Comparison of ENCODE assay signal across 13 cellular contexts in the genomic region with DNA sequence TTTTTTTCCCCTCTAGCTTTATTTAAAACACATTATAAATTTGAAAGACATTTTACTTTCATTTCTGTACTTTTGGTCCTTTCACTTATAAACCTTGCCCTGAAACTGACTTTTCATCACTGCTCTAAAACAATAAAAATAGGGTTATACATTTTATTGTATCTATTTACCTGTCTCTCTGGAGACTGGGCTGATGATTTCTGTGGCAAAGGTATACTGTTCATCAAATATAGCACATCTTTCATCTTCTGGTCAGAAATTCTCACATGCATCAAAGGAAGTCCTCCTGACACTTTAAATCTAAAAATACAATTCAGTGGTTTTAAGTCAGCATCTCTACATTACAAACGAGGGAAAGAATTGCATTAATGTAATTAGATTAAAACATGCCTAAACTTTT.
DNase-seq lines count a peak whose midpoint lies in the region; ATAC-seq, FAIRE-seq and TF ChIP-seq lines count a peak whose summit lies in the region.
"Had no signal": no experiment of that assay in that cellular context is flagged by ENCODE, and none has a peak within 500 bp of the region (broad histone marks: within the 10 kb centered on the region; RNA-seq: fewer than 3 reads in every experiment).

No MANE protein-coding gene starts in this region.

- no peak for ATAC-seq in activated CD8-positive, alpha-beta memory T cell treated with anti-CD3 and anti-CD28 coated beads, Interleukin-2, amount 10 ng/mL, durations not matched to agents 7 days and 5 days
- ATAC-seq in HG02938 (IDR thresholded peaks at IDR 0.05; ENCODE audit: unreplicated experiment): no peak
- ATAC-seq: HepG2 had no signal

- no peaks in the 10 kb centered on the region for H3K9me3 Mint-ChIP-seq in activated CD8-positive, alpha-beta memory T cell treated with anti-CD3 and anti-CD28 coated beads, Interleukin-2, amount 10 ng/mL, durations not matched to agents 7 days and 5 days (ENCODE audit: low read depth)
- no peaks in the 10 kb centered on the region for H3K9me3 Mint-ChIP-seq in immature natural killer cell

- peaks cover 3 to 11% of the 10 kb centered on the region in 2 donors for H3K36me3 ChIP-seq in small intestine (ENCODE audit: control insufficient read depth in 2 of 2, insufficient read depth in 2 of 2, low read length in 2 of 2)

- no peaks in the 10 kb centered on the region for H3K4me1 ChIP-seq in small intestine (ENCODE audit: control insufficient read depth in 2 of 2, insufficient read depth in 1 of 2, low read depth in 1 of 2, low read length in 1 of 2)

- peaks cover 46% of the 10 kb centered on the region for H3K36me3 Mint-ChIP-seq in activated CD8-positive, alpha-beta memory T cell treated with anti-CD3 and anti-CD28 coated beads, Interleukin-2, amount 10 ng/mL, durations not matched to agents 7 days and 5 days
- H3K36me3 Mint-ChIP-seq in immature natural killer cell: peaks cover 20 to 38% (median 23%) of the 10 kb centered on the region in 3 donors

- FAIRE-seq in D721Med (lab: Jason Lieb, UNC) (peak; percentile 51), small intestine (lab: Jason Lieb, UNC) (peak; percentile 53)
- FAIRE-seq: HepG2 had no signal

- H3K27me3 ChIP-seq in small intestine (ENCODE audit: control insufficient read depth in 2 of 2, insufficient read depth in 2 of 2, low read length in 2 of 2): no peaks in the 10 kb centered on the region

- WGBS in small intestine, 3 donors: 50 to 72% (median 56%) methylated on average over 1 of the region's 1 CpG

- CTCF ChIA-PET in activated CD8-positive, alpha-beta memory T cell treated with anti-CD3 and anti-CD28 coated beads, Interleukin-2, amount 10 ng/mL, durations not matched to agents 7 days and 5 days (lab: Charles Lee): interaction anchor here (1.0 kb wide), 2 partner anchors 10 to 86 kb away, joined by 3 to 6 read pairs; a partner anchor contains a TSS

- H3K27ac ChIP-seq in small intestine (ENCODE audit: low read depth in 1 of 2, low read length in 1 of 2): no peak overlapping the region

- H3K4me3 Mint-ChIP-seq in activated CD8-positive, alpha-beta memory T cell treated with anti-CD3 and anti-CD28 coated beads, Interleukin-2, amount 10 ng/mL, durations not matched to agents 7 days and 5 days: no peak overlapping the region
- peak overlapping the region in 3 of 5 donors; percentile 5 to 36 (median 27) for H3K4me3 Mint-ChIP-seq in immature natural killer cell

- peaks cover 10% of the 10 kb centered on the region for H3K4me1 Mint-ChIP-seq in activated CD8-positive, alpha-beta memory T cell treated with anti-CD3 and anti-CD28 coated beads, Interleukin-2, amount 10 ng/mL, durations not matched to agents 7 days and 5 days
- H3K4me1 Mint-ChIP-seq in immature natural killer cell: peaks cover 13 to 25% of the 10 kb centered on the region in 2 donors

- no peak for TF ChIP-seq CTCF in D721Med (IDR thresholded peaks at IDR 0.05; ENCODE audit: insufficient read depth, missing control alignments)

- peak overlapping the region; percentile 6 for H3K27ac Mint-ChIP-seq in activated CD8-positive, alpha-beta memory T cell treated with anti-CD3 and anti-CD28 coated beads, Interleukin-2, amount 10 ng/mL, durations not matched to agents 7 days and 5 days
- peak overlapping the region; percentile 5 to 69 (median 59) for H3K27ac Mint-ChIP-seq in immature natural killer cell

- no peak for DNase-seq in activated CD8-positive, alpha-beta memory T cell treated with anti-CD3 and anti-CD28 coated beads, Interleukin-2, amount 10 ng/mL, durations not matched to agents 7 days and 5 days
- no peak for DNase-seq in activated CD8-positive, alpha-beta memory T cell treated with anti-CD3 and anti-CD28 coated beads for 24 hours
- no peak for DNase-seq in D721Med (ENCODE audit: insufficient read length, low spot score)
- peak in 1 of 3 donors; percentile 3 for DNase-seq in immature natural killer cell
- no peak for DNase-seq in small intestine
- no peak for DNase-seq in stimulated activated naive CD4-positive, alpha-beta T cell treated with Interleukin-2 at 50 U/mL for 16 hours (lab: John Stamatoyannopoulos, UW)
- no peak for DNase-seq in germinal center (ENCODE audit: low spot score)
- DNase-seq: DMS79 treated with DMSO at 0.1 percent for 48 hours, KG1, MV-4-11, RPMI8226 had no signal

- H3K4me3 ChIP-seq in small intestine (ENCODE audit: low read depth in 1 of 2, low read length in 2 of 2): no peak overlapping the region

- H3K27me3 Mint-ChIP-seq in activated CD8-positive, alpha-beta memory T cell treated with anti-CD3 and anti-CD28 coated beads, Interleukin-2, amount 10 ng/mL, durations not matched to agents 7 days and 5 days: no peaks in the 10 kb centered on the region
- no peaks in the 10 kb centered on the region for H3K27me3 Mint-ChIP-seq in immature natural killer cell (ENCODE audit: low read depth in 3 of 3)

- no peaks in the 10 kb centered on the region for H3K9me3 ChIP-seq in small intestine (ENCODE audit: control insufficient read depth, low read depth)
